ENCODE assay signal across 10 cellular contexts in the genomic region with DNA sequence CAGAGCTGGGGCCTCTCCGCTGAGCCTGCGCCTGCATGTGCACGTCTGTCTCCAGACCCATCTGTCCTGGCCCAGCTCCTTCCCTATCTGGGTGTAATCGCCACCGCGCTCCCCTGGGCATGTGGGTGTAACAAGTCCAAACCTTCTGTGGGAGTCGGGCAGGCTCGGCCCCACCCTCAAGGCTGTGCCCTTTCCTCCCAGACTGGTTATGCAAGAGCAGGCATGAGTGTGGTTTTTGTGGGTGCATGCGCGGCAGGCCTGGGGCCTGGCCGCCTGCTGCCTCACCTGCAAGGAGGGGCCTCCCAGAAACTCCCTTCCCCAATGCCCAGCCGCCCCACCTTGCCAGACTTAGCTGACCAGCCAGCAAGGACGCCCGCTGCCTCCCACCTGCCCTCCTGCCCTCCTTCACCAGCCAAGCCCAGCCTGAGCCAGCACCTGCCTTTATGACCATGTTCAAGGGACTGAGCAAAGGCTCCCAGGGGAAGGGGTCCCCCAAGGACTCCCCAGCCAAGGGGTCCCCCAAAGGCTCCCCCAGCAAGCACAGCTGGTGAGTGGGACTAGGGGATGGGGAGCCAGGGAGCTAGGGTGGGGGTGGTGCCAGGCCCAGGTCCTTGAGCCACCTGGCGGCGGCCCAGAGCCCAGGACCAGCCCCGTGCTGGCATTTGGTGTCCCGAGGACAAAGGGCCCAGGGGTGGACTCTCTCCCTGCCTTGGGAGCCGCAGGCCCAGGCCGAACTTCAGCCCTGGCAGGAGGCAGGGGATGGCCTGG. TPM values are rescaled to one million over a fixed set of nuclear protein-coding genes. Genes with fewer than 3 reads are reported as not detected.
DNase-seq lines count a peak whose midpoint lies in the region; FAIRE-seq and TF ChIP-seq lines count a peak whose summit lies in the region.
"Had no signal": no experiment of that assay in that cellular context is flagged by ENCODE, and none has a peak within 500 bp of the region (broad histone marks: within the 10 kb centered on the region; RNA-seq: fewer than 3 reads in every experiment).

Gene EVPLL, plus strand, starts transcription at position 342 of the 768 bp plus-strand sequence. CDS start 3,160 bp downstream, outside the sequence.

- H3K9me3 Mint-ChIP-seq in activated CD4-positive, alpha-beta memory T cell treated with anti-CD3 and anti-CD28 coated beads, Interleukin-2, amount 10 ng/mL, durations not matched to agents 7 days and 5 days, result peaks cover 4% of the 10 kb centered on the region

- H3K36me3 Mint-ChIP-seq in activated CD4-positive, alpha-beta memory T cell treated with anti-CD3 and anti-CD28 coated beads, Interleukin-2, amount 10 ng/mL, durations not matched to agents 7 days and 5 days (ENCODE audit: low read depth), result peaks cover 2% of the 10 kb centered on the region

- FAIRE-seq in small intestine (lab: Jason Lieb, UNC), result no peak

- POLR2A ChIA-PET in RWPE1 (lab: Yijun Ruan, JAX; ENCODE audit: low non-redundant PET), result interaction anchor here (0.7 kb wide), 1 partner anchor 194 kb away, joined by 3 read pairs; the partner anchor contains the start of gene ALKBH5
- POLR2A ChIA-PET in activated CD4-positive, alpha-beta memory T cell treated with anti-CD3 and anti-CD28 coated beads, Interleukin-2, amount 10 ng/mL, durations not matched to agents 7 days and 5 days (lab: Charles Lee), result no interaction called here

- H3K4me3 Mint-ChIP-seq in activated CD4-positive, alpha-beta memory T cell treated with anti-CD3 and anti-CD28 coated beads, Interleukin-2, amount 10 ng/mL, durations not matched to agents 7 days and 5 days, result no peak within 1 kb of the TSS

- no peak within 1 kb of the TSS for H3K27ac Mint-ChIP-seq in activated CD4-positive, alpha-beta memory T cell treated with anti-CD3 and anti-CD28 coated beads, Interleukin-2, amount 10 ng/mL, durations not matched to agents 7 days and 5 days

- H3K4me1 ChIP-seq in right atrium auricular region (no peaks in the 10 kb centered on the region), small intestine (ENCODE audit: control insufficient read depth in 2 of 2, insufficient read depth in 1 of 2, low read depth in 1 of 2, low read length in 1 of 2) (peaks cover 0 to 2% of the 10 kb centered on the region in 2 donors)

- peaks cover 12% of the 10 kb centered on the region for H3K27me3 Mint-ChIP-seq in activated CD4-positive, alpha-beta memory T cell treated with anti-CD3 and anti-CD28 coated beads, Interleukin-2, amount 10 ng/mL, durations not matched to agents 7 days and 5 days

- DNase-seq in HK-2 (ENCODE audit: unreplicated experiment) (peak; percentile 54), RWPE1 (ENCODE audit: low spot score) (peak; percentile 71), right atrium auricular region (ENCODE audit: low spot score) (peak; percentile 59), small intestine (peak; percentile 93), HuH-7.5 (ENCODE audit: low spot score) (no peak), NCI-H1092 treated with DMSO at 0.1 percent for 48 hours (lab: John Stamatoyannopoulos, UW) (no peak)
- DNase-seq in activated CD4-positive, alpha-beta memory T cell treated with anti-CD3 and anti-CD28 coated beads, Interleukin-2, amount 10 ng/mL, durations not matched to agents 7 days and 5 days, result no peak
- DNase-seq in activated naive CD4-positive, alpha-beta T cell treated with anti-CD3 and anti-CD28 coated beads, Interleukin-2, amount 50 U/mL, for 16 hours, result no peak
- DNase-seq: activated CD4-positive, alpha-beta T cell treated with anti-CD3 and anti-CD28 coated beads for 1 hour; NCI-H1436 had no signal

- WGBS in small intestine, 3 donors, result 10 to 47% (median 35%) methylated on average over 20 of the region's 20 CpGs

- H3K27ac ChIP-seq in RWPE1 (peak within 1 kb of the TSS; percentile 93), right atrium auricular region (no peak within 1 kb of the TSS), small intestine (ENCODE audit: low read depth in 1 of 2, low read length in 1 of 2) (peak within 1 kb of the TSS; percentile 50 to 79)

- no peak within 1 kb of the TSS for H3K4me3 ChIP-seq in right atrium auricular region
- no peak within 1 kb of the TSS for H3K4me3 ChIP-seq in small intestine (ENCODE audit: low read depth in 1 of 2, low read length in 2 of 2)

- TF ChIP-seq CTCF in RWPE1 (conservative IDR thresholded peaks at IDR 0.05; ENCODE audit: low read depth) (no peak), right atrium auricular region (IDR thresholded peaks at IDR 0.05) (no peak)

- H3K9me3 ChIP-seq in right atrium auricular region (peaks cover 0 to 5% of the 10 kb centered on the region in 2 donors), small intestine (ENCODE audit: control insufficient read depth, low read depth) (peaks cover 2% of the 10 kb centered on the region)

- H3K36me3 ChIP-seq in right atrium auricular region (no peaks in the 10 kb centered on the region), small intestine (ENCODE audit: control insufficient read depth in 2 of 2, insufficient read depth in 2 of 2, low read length in 2 of 2) (no peaks in the 10 kb centered on the region)

- peaks cover 0 to 4% of the 10 kb centered on the region in 2 donors for H3K27me3 ChIP-seq in right atrium auricular region
- no peaks in the 10 kb centered on the region for H3K27me3 ChIP-seq in small intestine (ENCODE audit: control insufficient read depth in 2 of 2, insufficient read depth in 2 of 2, low read length in 2 of 2)

- CTCF ChIA-PET in RWPE1 (lab: Yijun Ruan, JAX), result interaction anchor here (0.5 to 0.6 kb wide), 2 partner anchors 46 to 232 kb away, joined by 3 to 4 read pairs; no protein-coding TSS in a partner anchor
- CTCF ChIA-PET in activated CD4-positive, alpha-beta memory T cell treated with anti-CD3 and anti-CD28 coated beads, Interleukin-2, amount 10 ng/mL, durations not matched to agents 7 days and 5 days (lab: Charles Lee), result no interaction called here

- H3K4me1 Mint-ChIP-seq in activated CD4-positive, alpha-beta memory T cell treated with anti-CD3 and anti-CD28 coated beads, Interleukin-2, amount 10 ng/mL, durations not matched to agents 7 days and 5 days, result peaks cover 19% of the 10 kb centered on the region

RNA-seq across cellular contexts. Expression of gene EVPLL, which starts in this region (rescaled TPM):
- not detected for total RNA-seq in right atrium auricular region
- under 1 TPM in 2 of 3 donors, not detected in 1; 0.54 to 0.67 TPM for polyA plus RNA-seq in small intestine
- total RNA-seq in activated CD4-positive, alpha-beta memory T cell treated with anti-CD3 and anti-CD28 coated beads, Interleukin-2, amount 10 ng/mL, durations not matched to agents 7 days and 5 days, result not detected

Comparison
In these comparisons a context has a peak if more than half of its experiments do, and no peak if none do; other contexts are left out.
1. Peak in DNase-seq in right atrium auricular region; RNA of the gene not detected or under 1 TPM.
2. Peak in DNase-seq and H3K27ac ChIP-seq in small intestine; RNA of the gene not detected or under 1 TPM.
3. DNase-seq: peak in HK-2 (single experiment) and RWPE1 (single experiment); none in activated CD4-positive, alpha-beta memory T cell treated with anti-CD3 and anti-CD28 coated beads, Interleukin-2, amount 10 ng/mL, durations not matched to agents 7 days and 5 days (single experiment), HuH-7.5 (single experiment), NCI-H1092 treated with DMSO at 0.1 percent for 48 hours (single experiment) and activated naive CD4-positive, alpha-beta T cell treated with anti-CD3 and anti-CD28 coated beads, Interleukin-2, amount 50 U/mL, for 16 hours (single experiment).